ENCODE assay signal across 1 cellular context in genomic region chr11:113774174-113774503, GRCh38.
TF ChIP-seq lines count a peak whose summit lies in the region.

No MANE protein-coding gene starts in this region.

TF ChIP-seq in K562, 482 proteins besides CTCF, POLR2A, EP300 and RAD21 (continued from another document):
- TF ChIP-seq, protein P1, sequence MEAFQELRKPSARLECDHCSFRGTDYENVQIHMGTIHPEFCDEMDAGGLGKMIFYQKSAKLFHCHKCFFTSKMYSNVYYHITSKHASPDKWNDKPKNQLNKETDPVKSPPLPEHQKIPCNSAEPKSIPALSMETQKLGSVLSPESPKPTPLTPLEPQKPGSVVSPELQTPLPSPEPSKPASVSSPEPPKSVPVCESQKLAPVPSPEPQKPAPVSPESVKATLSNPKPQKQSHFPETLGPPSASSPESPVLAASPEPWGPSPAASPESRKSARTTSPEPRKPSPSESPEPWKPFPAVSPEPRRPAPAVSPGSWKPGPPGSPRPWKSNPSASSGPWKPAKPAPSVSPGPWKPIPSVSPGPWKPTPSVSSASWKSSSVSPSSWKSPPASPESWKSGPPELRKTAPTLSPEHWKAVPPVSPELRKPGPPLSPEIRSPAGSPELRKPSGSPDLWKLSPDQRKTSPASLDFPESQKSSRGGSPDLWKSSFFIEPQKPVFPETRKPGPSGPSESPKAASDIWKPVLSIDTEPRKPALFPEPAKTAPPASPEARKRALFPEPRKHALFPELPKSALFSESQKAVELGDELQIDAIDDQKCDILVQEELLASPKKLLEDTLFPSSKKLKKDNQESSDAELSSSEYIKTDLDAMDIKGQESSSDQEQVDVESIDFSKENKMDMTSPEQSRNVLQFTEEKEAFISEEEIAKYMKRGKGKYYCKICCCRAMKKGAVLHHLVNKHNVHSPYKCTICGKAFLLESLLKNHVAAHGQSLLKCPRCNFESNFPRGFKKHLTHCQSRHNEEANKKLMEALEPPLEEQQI (IDR thresholded peaks at IDR 0.05), result 0 out of 2 replicates have a peak, but pooled peaks have one; percentile 2
